33 cellular contexts compared by ENCODE assay signal in genomic region chr21:46349134-46349760, GRCh38.
"Had no signal": no experiment of that assay in that cellular context is flagged by ENCODE, and none has a peak within 500 bp of the region (broad histone marks: within the 10 kb centered on the region; RNA-seq: fewer than 3 reads in every experiment).

No MANE protein-coding gene starts in this region.

- H3K27me3 ChIP-seq: adrenal gland, body of pancreas, cardiac muscle cell, colonic mucosa, esophagus squamous epithelium had no signal

- H3K27ac Mint-ChIP-seq: activated B cell treated with CpG ODN at 0.5 μM for 24 hours; activated CD4-positive, alpha-beta memory T cell treated with anti-CD3 and anti-CD28 coated beads for 36 hours; activated CD4-positive, alpha-beta T cell treated with anti-CD3 and anti-CD28 coated beads for 36 hours; activated CD4-positive, alpha-beta T cell treated with anti-CD3 and anti-CD28 coated beads, Interleukin-2, amount 10 ng/mL, durations not matched to agents 24 days and 14 days; activated CD8-positive, alpha-beta memory T cell treated with anti-CD3 and anti-CD28 coated beads, Interleukin-2, amount 10 ng/mL, durations not matched to agents 7 days and 5 days; activated CD8-positive, alpha-beta T cell treated with anti-CD3 and anti-CD28 coated beads, Interleukin-2, amount 10 ng/mL, durations not matched to agents 7 days and 5 days; activated naive CD4-positive, alpha-beta T cell treated with anti-CD3 and anti-CD28 coated beads for 36 hours; activated naive CD4-positive, alpha-beta T cell treated with anti-CD3 and anti-CD28 coated beads, Interleukin-2, amount 50 U/mL, for 24 hours; activated naive CD8-positive, alpha-beta T cell treated with anti-CD3 and anti-CD28 coated beads for 36 hours; activated naive CD8-positive, alpha-beta T cell treated with anti-CD3 and anti-CD28 coated beads, Interleukin-2, amount 50 U/mL, for 24 hours; activated T-helper 1 cell treated with anti-CD3 and anti-CD28 coated beads, Interleukin-12 subunit alpha, Interleukin-12 subunit beta, Interleukin-2, Interleukin-4 antibody, amounts not matched to agents 30 ng/mL and 10 ng/mL and 1 ng/mL, durations not matched to agents 14 hours and 24 hours and 36 hours; activated T-helper 2 cell treated with anti-CD3 and anti-CD28 coated beads, Interferon-gamma antibody, Interleukin-2, Interleukin-4, amounts not matched to agents 10 μg/mL and 5 μg/mL and 100 μg/mL, durations not matched to agents 14 hours and 24 hours and 36 hours; T-helper 17 cell; T-helper 2 cell treated with Interferon-gamma antibody and Interleukin-4, amounts not matched to agents 5 μg/mL and 100 μg/mL, for 36 hours had no signal

- H3K9me3 Mint-ChIP-seq: activated B cell treated with CpG ODN at 0.5 μM for 24 hours; activated CD4-positive, alpha-beta memory T cell treated with anti-CD3 and anti-CD28 coated beads for 36 hours; activated CD4-positive, alpha-beta T cell treated with anti-CD3 and anti-CD28 coated beads, Interleukin-2, amount 10 ng/mL, durations not matched to agents 24 days and 14 days; activated naive CD4-positive, alpha-beta T cell treated with anti-CD3 and anti-CD28 coated beads for 36 hours; activated naive CD4-positive, alpha-beta T cell treated with anti-CD3 and anti-CD28 coated beads, Interleukin-2, amount 50 U/mL, for 24 hours; activated naive CD8-positive, alpha-beta T cell treated with anti-CD3 and anti-CD28 coated beads for 36 hours; activated naive CD8-positive, alpha-beta T cell treated with anti-CD3 and anti-CD28 coated beads, Interleukin-2, amount 50 U/mL, for 24 hours; activated T-helper 1 cell treated with anti-CD3 and anti-CD28 coated beads, Interleukin-12 subunit alpha, Interleukin-12 subunit beta, Interleukin-2, Interleukin-4 antibody, amounts not matched to agents 30 ng/mL and 10 ng/mL and 1 ng/mL, durations not matched to agents 14 hours and 24 hours and 36 hours; activated T-helper 2 cell treated with anti-CD3 and anti-CD28 coated beads, Interferon-gamma antibody, Interleukin-2, Interleukin-4, amounts not matched to agents 10 μg/mL and 5 μg/mL and 100 μg/mL, durations not matched to agents 14 hours and 24 hours and 36 hours; T-helper 2 cell treated with Interferon-gamma antibody and Interleukin-4, amounts not matched to agents 5 μg/mL and 100 μg/mL, for 36 hours had no signal

- H3K4me3 Mint-ChIP-seq: activated B cell treated with CpG ODN at 0.5 μM for 24 hours; activated CD4-positive, alpha-beta memory T cell treated with anti-CD3 and anti-CD28 coated beads for 36 hours; activated CD4-positive, alpha-beta T cell treated with anti-CD3 and anti-CD28 coated beads for 36 hours; activated CD4-positive, alpha-beta T cell treated with anti-CD3 and anti-CD28 coated beads, Interleukin-2, amount 10 ng/mL, durations not matched to agents 24 days and 14 days; activated CD8-positive, alpha-beta memory T cell treated with anti-CD3 and anti-CD28 coated beads, Interleukin-2, amount 10 ng/mL, durations not matched to agents 7 days and 5 days; activated CD8-positive, alpha-beta T cell treated with anti-CD3 and anti-CD28 coated beads, Interleukin-2, amount 10 ng/mL, durations not matched to agents 7 days and 5 days; activated naive CD4-positive, alpha-beta T cell treated with anti-CD3 and anti-CD28 coated beads for 36 hours; activated naive CD4-positive, alpha-beta T cell treated with anti-CD3 and anti-CD28 coated beads, Interleukin-2, amount 50 U/mL, for 24 hours; activated naive CD8-positive, alpha-beta T cell treated with anti-CD3 and anti-CD28 coated beads for 36 hours; activated naive CD8-positive, alpha-beta T cell treated with anti-CD3 and anti-CD28 coated beads, Interleukin-2, amount 50 U/mL, for 24 hours; activated T-helper 1 cell treated with anti-CD3 and anti-CD28 coated beads, Interleukin-12 subunit alpha, Interleukin-12 subunit beta, Interleukin-2, Interleukin-4 antibody, amounts not matched to agents 30 ng/mL and 10 ng/mL and 1 ng/mL, durations not matched to agents 14 hours and 24 hours and 36 hours; T-helper 17 cell; T-helper 2 cell treated with Interferon-gamma antibody and Interleukin-4, amounts not matched to agents 5 μg/mL and 100 μg/mL, for 36 hours had no signal

- H3K4me1 Mint-ChIP-seq: activated B cell treated with CpG ODN at 0.5 μM for 24 hours; activated CD4-positive, alpha-beta T cell treated with anti-CD3 and anti-CD28 coated beads for 36 hours; activated CD4-positive, alpha-beta T cell treated with anti-CD3 and anti-CD28 coated beads, Interleukin-2, amount 10 ng/mL, durations not matched to agents 24 days and 14 days; activated CD8-positive, alpha-beta memory T cell treated with anti-CD3 and anti-CD28 coated beads, Interleukin-2, amount 10 ng/mL, durations not matched to agents 7 days and 5 days; activated naive CD4-positive, alpha-beta T cell treated with anti-CD3 and anti-CD28 coated beads, Interleukin-2, amount 50 U/mL, for 24 hours; activated naive CD8-positive, alpha-beta T cell treated with anti-CD3 and anti-CD28 coated beads for 36 hours; activated naive CD8-positive, alpha-beta T cell treated with anti-CD3 and anti-CD28 coated beads, Interleukin-2, amount 50 U/mL, for 24 hours; T-helper 17 cell had no signal

- H3K27ac ChIP-seq: body of pancreas, cardiac muscle cell, colonic mucosa, epithelial cell of prostate, WERI-Rb-1 had no signal

- ATAC-seq: activated CD4-positive, alpha-beta T cell treated with anti-CD3 and anti-CD28 coated beads for 36 hours; activated CD8-positive, alpha-beta memory T cell treated with anti-CD3 and anti-CD28 coated beads, Interleukin-2, amount 10 ng/mL, durations not matched to agents 7 days and 5 days; activated CD8-positive, alpha-beta T cell treated with anti-CD3 and anti-CD28 coated beads, Interleukin-2, amount 10 ng/mL, durations not matched to agents 7 days and 5 days; activated naive CD8-positive, alpha-beta T cell treated with anti-CD3 and anti-CD28 coated beads, Interleukin-2, amount 50 U/mL, for 24 hours; body of pancreas; T-helper 17 cell had no signal

- H3K4me3 ChIP-seq: adrenal gland, body of pancreas, cardiac muscle cell, colonic mucosa, esophagus squamous epithelium had no signal

- DNase-seq: activated B cell treated with CpG ODN at 0.5 μM for 24 hours; activated CD4-positive, alpha-beta memory T cell treated with anti-CD3 and anti-CD28 coated beads for 36 hours; activated CD4-positive, alpha-beta T cell treated with anti-CD3 and anti-CD28 coated beads for 36 hours; activated CD4-positive, alpha-beta T cell treated with anti-CD3 and anti-CD28 coated beads, Interleukin-2, amount 10 ng/mL, durations not matched to agents 24 days and 14 days; activated CD4-positive, CD25-positive, alpha-beta regulatory T cell treated with anti-CD3 and anti-CD28 coated beads, Interleukin-2, amount 50 U/mL, for 72 hours; activated CD8-positive, alpha-beta memory T cell treated with anti-CD3 and anti-CD28 coated beads, Interleukin-2, amount 10 ng/mL, durations not matched to agents 7 days and 5 days; activated CD8-positive, alpha-beta memory T cell treated with anti-CD3 and anti-CD28 coated beads, Interleukin-2, amount 50 U/mL, for 4 hours; activated CD8-positive, alpha-beta T cell treated with anti-CD3 and anti-CD28 coated beads, Interleukin-2, amount 10 ng/mL, durations not matched to agents 7 days and 5 days; activated effector memory CD4-positive, alpha-beta T cell treated with anti-CD3 and anti-CD28 coated beads, Interleukin-2, amount 50 U/mL, for 16 hours; activated naive CD4-positive, alpha-beta T cell treated with anti-CD3 and anti-CD28 coated beads for 36 hours; activated naive CD8-positive, alpha-beta T cell treated with anti-CD3 and anti-CD28 coated beads for 36 hours; activated naive CD8-positive, alpha-beta T cell treated with anti-CD3 and anti-CD28 coated beads, Interleukin-2, amount 50 U/mL, for 24 hours; activated T-cell treated with anti-CD3 and anti-CD28 coated beads, Interleukin-2, amount 50 U/mL, for 1 hour; activated T-cell treated with anti-CD3 and anti-CD28 coated beads, Interleukin-2, amount 50 U/mL, for 48 hours; adrenal gland; amygdala; body of pancreas; central memory CD4-positive, alpha-beta T cell; cerebellar nuclear complex; colonic mucosa; effector CD8-positive, alpha-beta T cell; esophagus squamous epithelium; foreskin melanocyte; head of caudate nucleus; T-helper 17 cell; T1000; WERI-Rb-1 had no signal

- H3K27me3 Mint-ChIP-seq: activated B cell treated with CpG ODN at 0.5 μM for 24 hours; activated CD4-positive, alpha-beta memory T cell treated with anti-CD3 and anti-CD28 coated beads for 36 hours; activated CD4-positive, alpha-beta T cell treated with anti-CD3 and anti-CD28 coated beads for 36 hours; activated CD4-positive, alpha-beta T cell treated with anti-CD3 and anti-CD28 coated beads, Interleukin-2, amount 10 ng/mL, durations not matched to agents 24 days and 14 days; activated CD8-positive, alpha-beta memory T cell treated with anti-CD3 and anti-CD28 coated beads, Interleukin-2, amount 10 ng/mL, durations not matched to agents 7 days and 5 days; activated naive CD4-positive, alpha-beta T cell treated with anti-CD3 and anti-CD28 coated beads, Interleukin-2, amount 50 U/mL, for 24 hours; activated naive CD8-positive, alpha-beta T cell treated with anti-CD3 and anti-CD28 coated beads for 36 hours; activated naive CD8-positive, alpha-beta T cell treated with anti-CD3 and anti-CD28 coated beads, Interleukin-2, amount 50 U/mL, for 24 hours; T-helper 17 cell had no signal

- H3K9me3 ChIP-seq: adrenal gland, body of pancreas, colonic mucosa, esophagus squamous epithelium had no signal

- H3K4me1 ChIP-seq: body of pancreas, colonic mucosa had no signal
